Comparison of ENCODE assay signal across 1 cellular context in genomic region chr3:126827121-126827520, GRCh38.
TF ChIP-seq lines count a peak whose summit lies in the region.

No MANE protein-coding gene starts in this region.

TF ChIP-seq in HepG2, 621 proteins besides CTCF, POLR2A, EP300 and RAD21:
- TF ChIP-seq ZBED4 (CRISPR knock-in tag; IDR thresholded peaks at IDR 0.05; ENCODE audit: borderline replicate concordance) (no peak), CEBPB (IDR thresholded peaks at IDR 0.05; ENCODE audit: borderline replicate concordance, low read depth, low read length) (peak; percentile 19; the same call in 1 of the 2 replicates), ATAD3A (CRISPR knock-in tag; IDR thresholded peaks at IDR 0.05) (no peak), RNF2 (conservative IDR thresholded peaks at IDR 0.05; ENCODE audit: low read depth) (no peak), ZNF569 (CRISPR knock-in tag; IDR thresholded peaks at IDR 0.05; ENCODE audit: borderline replicate concordance) (no peak)
TF ChIP-seq in HepG2: peak in this region for 1.
